8 cellular contexts compared by ENCODE assay signal in the genomic region with DNA sequence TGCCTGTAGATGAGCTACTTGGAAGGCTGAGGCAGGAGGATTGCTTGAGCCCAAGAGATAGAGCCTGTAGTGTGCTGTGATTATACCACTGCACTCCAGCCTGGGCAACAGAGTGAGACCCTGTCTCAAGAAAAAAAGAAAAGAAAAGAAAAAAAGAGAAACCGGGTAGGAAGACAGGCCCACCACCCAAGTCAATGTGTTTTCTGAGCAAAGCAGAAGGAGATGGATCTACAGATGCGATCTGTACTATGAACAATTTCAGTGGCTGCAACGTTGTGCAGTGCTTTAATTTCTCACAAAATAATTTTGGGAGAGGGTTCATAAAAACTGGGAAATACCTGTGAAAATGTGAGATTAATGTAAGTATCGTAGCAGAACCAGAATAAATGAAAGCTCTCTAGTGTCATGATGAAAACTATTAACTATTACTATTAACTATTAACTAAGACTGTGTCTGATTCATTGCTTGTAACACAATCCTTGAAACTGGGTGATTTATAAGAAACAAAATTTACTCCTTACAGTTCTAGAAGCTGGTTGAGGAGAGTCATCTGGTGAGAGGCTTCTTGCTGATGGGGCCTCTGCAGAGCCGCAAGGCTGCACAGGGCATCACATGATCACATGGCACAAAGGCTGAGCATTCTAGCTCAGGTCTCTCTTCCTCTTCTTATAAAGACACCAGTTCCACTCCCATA.
A peak's percentile ranks its signal among the peaks of the same experiment; 100 is the strongest.
DNase-seq lines count a peak whose midpoint lies in the region; ATAC-seq and TF ChIP-seq lines count a peak whose summit lies in the region.

No MANE protein-coding gene starts in this region.

- intact Hi-C loops in sigmoid colon (cut with DNase I): loop anchor here (5.0 kb wide), 1 partner anchor 234 kb away; a partner anchor contains a TSS
- intact Hi-C loops in A673 (cut with micrococcal nuclease; ENCODE audit: unreplicated experiment): loop anchor here (5.0 kb wide), 3 partner anchors 74 to 229 kb away; no protein-coding TSS in a partner anchor

- peak overlapping the region; percentile 97 for H3K9ac ChIP-seq in adipocyte (ENCODE audit: low read length)

- H3K4me1 Mint-ChIP-seq in activated naive CD4-positive, alpha-beta T cell treated with anti-CD3 and anti-CD28 coated beads, Interleukin-2, amount 50 U/mL, for 24 hours: peaks cover 49% of the 10 kb centered on the region

- CTCF ChIA-PET in A673 (lab: Charles Lee): no interaction called here

- 86 to 94% methylated on average over 5 of the region's 5 CpGs for WGBS in sigmoid colon, 2 donors

- no peak overlapping the region for H3K4me3 Mint-ChIP-seq in activated naive CD4-positive, alpha-beta T cell treated with anti-CD3 and anti-CD28 coated beads, Interleukin-2, amount 50 U/mL, for 24 hours

- H3K9me3 Mint-ChIP-seq in activated naive CD4-positive, alpha-beta T cell treated with anti-CD3 and anti-CD28 coated beads, Interleukin-2, amount 50 U/mL, for 24 hours: no peaks in the 10 kb centered on the region

- DNase-seq in activated naive CD4-positive, alpha-beta T cell (lab: John Stamatoyannopoulos, UW): no peak
- DNase-seq in adipocyte (ENCODE audit: low read depth) (no peak), sigmoid colon (no peak), nucleus accumbens (lab: John Stamatoyannopoulos, UW) (no peak), A673 (ENCODE audit: low spot score) (no peak)
- no peak for DNase-seq in stimulated activated naive CD4-positive, alpha-beta T cell (lab: John Stamatoyannopoulos, UW)

- peak overlapping the region; percentile 76 for H3K4me3 ChIP-seq in adipocyte (ENCODE audit: low read length)
- no peak overlapping the region for H3K4me3 ChIP-seq in sigmoid colon
- H3K4me3 ChIP-seq in A673 (ENCODE audit: low read depth, low read length, poor library complexity, severe bottlenecking): no peak overlapping the region

- peaks cover 2% of the 10 kb centered on the region for H3K36me3 Mint-ChIP-seq in activated naive CD4-positive, alpha-beta T cell treated with anti-CD3 and anti-CD28 coated beads, Interleukin-2, amount 50 U/mL, for 24 hours

- H3K9me3 ChIP-seq in adipocyte (ENCODE audit: control insufficient read depth, low read length) (no peaks in the 10 kb centered on the region), sigmoid colon (no peaks in the 10 kb centered on the region), A673 (ENCODE audit: low read depth, low read length, poor library complexity, severe bottlenecking) (no peaks in the 10 kb centered on the region)

- no peak for TF ChIP-seq CTCF in sigmoid colon (IDR thresholded peaks at IDR 0.05)
- no peak for TF ChIP-seq CTCF in A673 (conservative IDR thresholded peaks at IDR 0.05; ENCODE audit: low read depth, low read length)

- peak overlapping the region; percentile 65 for H3K27ac Mint-ChIP-seq in activated naive CD4-positive, alpha-beta T cell treated with anti-CD3 and anti-CD28 coated beads, Interleukin-2, amount 50 U/mL, for 24 hours

- H3K4me1 ChIP-seq in adipocyte (ENCODE audit: control insufficient read depth, insufficient read depth, low read length) (peaks cover 39% of the 10 kb centered on the region), sigmoid colon (peaks cover 0 to 56% (median 42%) of the 10 kb centered on the region in 4 donors), A673 (ENCODE audit: insufficient read depth, low read length, poor library complexity, severe bottlenecking) (peaks cover 47% of the 10 kb centered on the region)

- no peaks in the 10 kb centered on the region for H3K27me3 ChIP-seq in adipocyte (replicated peaks; ENCODE audit: control insufficient read depth, insufficient read depth, low read length)
- no peaks in the 10 kb centered on the region for H3K27me3 ChIP-seq in sigmoid colon
- H3K27me3 ChIP-seq in A673 (replicated peaks; ENCODE audit: insufficient read depth, low read depth, low read length, poor library complexity): no peaks in the 10 kb centered on the region

- POLR2A ChIA-PET in A673 (lab: Charles Lee; ENCODE audit: low non-redundant PET): no interaction called here

- TF ChIP-seq EP300 in sigmoid colon (IDR thresholded peaks at IDR 0.05): no peak

- ATAC-seq in HG03196 (IDR thresholded peaks at IDR 0.05; ENCODE audit: unreplicated experiment): peak; percentile 57

- H3K36me3 ChIP-seq in adipocyte (ENCODE audit: control insufficient read depth, insufficient read depth, low read length, severe bottlenecking) (no peaks in the 10 kb centered on the region), sigmoid colon (no peaks in the 10 kb centered on the region), A673 (ENCODE audit: insufficient read depth, low read length, poor library complexity, severe bottlenecking) (no peaks in the 10 kb centered on the region)

- peak overlapping the region; percentile 73 to 87 (median 83) for H3K27ac ChIP-seq in sigmoid colon
- H3K27ac ChIP-seq in A673 (ENCODE audit: low read depth, low read length, poor library complexity, severe bottlenecking): no peak overlapping the region

- BruUV-seq in A673 (replicated peaks; lab: Mats Ljungman, UMichigan): no TSS peak

- no peaks in the 10 kb centered on the region for H3K27me3 Mint-ChIP-seq in activated naive CD4-positive, alpha-beta T cell treated with anti-CD3 and anti-CD28 coated beads, Interleukin-2, amount 50 U/mL, for 24 hours

- TF ChIP-seq POLR2A in sigmoid colon (IDR thresholded peaks at IDR 0.05): no peak
